Comparison of ENCODE assay signal across 27 cellular contexts in genomic region chr16:47987136-47987535, GRCh38.
A peak's percentile ranks its signal among the peaks of the same experiment; 100 is the strongest.
DNase-seq lines count a peak whose midpoint lies in the region; ATAC-seq, FAIRE-seq and TF ChIP-seq lines count a peak whose summit lies in the region.
"Had no signal": no experiment of that assay in that cellular context is flagged by ENCODE, and none has a peak within 500 bp of the region (broad histone marks: within the 10 kb centered on the region; RNA-seq: fewer than 3 reads in every experiment).

No MANE protein-coding gene starts in this region.

- intact Hi-C loops in testis (cut with DNase I; ENCODE audit: low total_unique reads) = no loop called here

- H3K4me3 Mint-ChIP-seq in activated T-cell treated with anti-CD3 and anti-CD28 coated beads, Interleukin-2, amount 50 U/mL, for 72 hours = no peak overlapping the region
- H3K4me3 Mint-ChIP-seq: CD14-positive monocyte; CD4-positive, alpha-beta T cell; CD8-positive, alpha-beta memory T cell; GM23338; H9 had no signal

- no peak for ATAC-seq in activated T-cell treated with anti-CD3 and anti-CD28 coated beads, Interleukin-2, amount 50 U/mL, for 72 hours (replicated peaks in 1 of 2)
- ATAC-seq: A549, GM23338, HCT116 had no signal

- DNase-seq in ELR (ENCODE audit: low read depth) (peak; percentile 10), RWPE1 (ENCODE audit: low spot score) (peak; percentile 15), epithelial cell of esophagus (ENCODE audit: low read depth) (peak; percentile 61), keratinocyte (ENCODE audit: low read depth, low spot score) (no peak), testis (no peak)
- DNase-seq in stimulated activated CD4-positive, alpha-beta T cell treated with anti-CD3 and anti-CD28 coated beads, Interleukin-15, amount 100 ng/mL, for 24 hours = no peak
- DNase-seq in NK-92 treated with Interleukin-12 subunit alpha and Interleukin-12 subunit beta, amount 100 ng/mL, for 24 hours (lab: John Stamatoyannopoulos, UW) = no peak
- no peak for DNase-seq in activated T-cell treated with anti-CD3 and anti-CD28 coated beads, Interleukin-2, amount 50 U/mL, for 72 hours
- DNase-seq: 8988T; ACHN; AML-193; BE2C; CD4-positive, alpha-beta T cell; CD8-positive, alpha-beta memory T cell; DMS 273 treated with DMSO at 0.1 percent for 48 hours; DMS79; EL; GF-D8; H9 had no signal

- no peaks in the 10 kb centered on the region for H3K79me2 ChIP-seq in keratinocyte (ENCODE audit: control insufficient read depth, insufficient read depth, low read length)

- TF ChIP-seq POLR2A in testis (IDR thresholded peaks at IDR 0.05) = no peak

- dilution Hi-C loops in keratinocyte (cut with MboI; ENCODE audit: extremely low pct_ligation_motif_present, low sequenced_read_pairs) = no loop called here

- H3K9me3 ChIP-seq in keratinocyte (ENCODE audit: control insufficient read depth, low read depth, low read length) = peaks cover 4% of the 10 kb centered on the region
- H3K9me3 ChIP-seq in testis = no peaks in the 10 kb centered on the region
- H3K9me3 ChIP-seq: BE2C had no signal

- WGBS in testis, 2 donors = 84 to 91% methylated on average over 2 of the region's 2 CpGs

- H3K9me3 Mint-ChIP-seq in activated T-cell treated with anti-CD3 and anti-CD28 coated beads, Interleukin-2, amount 50 U/mL, for 72 hours = peaks cover 0 to 4% of the 10 kb centered on the region in 2 donors

- POLR2A ChIA-PET in RWPE1 (lab: Yijun Ruan, JAX; ENCODE audit: low non-redundant PET) = no interaction called here

- no peak overlapping the region for H3K4me2 ChIP-seq in keratinocyte (ENCODE audit: control insufficient read depth, extremely low read depth, insufficient read depth, low read depth, low read length)
- H3K4me2 ChIP-seq: A549; BLaER1 treated with 17β-estradiol and CSF1 and Interleukin-3, amounts not matched to agents 10 nM and 100 nM; GM23338 had no signal

- no peaks in the 10 kb centered on the region for H3K4me1 Mint-ChIP-seq in activated T-cell treated with anti-CD3 and anti-CD28 coated beads, Interleukin-2, amount 50 U/mL, for 72 hours (ENCODE audit: low read depth)
- H3K4me1 Mint-ChIP-seq: CD14-positive monocyte; CD8-positive, alpha-beta memory T cell had no signal

- H3K4me1 ChIP-seq in keratinocyte (ENCODE audit: control insufficient read depth, extremely low read depth, insufficient read depth, low read length) (no peaks in the 10 kb centered on the region), testis (no peaks in the 10 kb centered on the region)
- H3K4me1 ChIP-seq: BE2C; BLaER1 treated with 17β-estradiol and CSF1 and Interleukin-3, amounts not matched to agents 10 nM and 100 nM had no signal

- H3K36me3 ChIP-seq in keratinocyte (ENCODE audit: control insufficient read depth in 2 of 2, extremely low read depth in 1 of 2, insufficient read depth in 2 of 2, low read length in 2 of 2) (no peaks in the 10 kb centered on the region), testis (ENCODE audit: low read depth, missing control alignments) (no peaks in the 10 kb centered on the region)
- H3K36me3 ChIP-seq: BE2C; BLaER1 treated with 17β-estradiol and CSF1 and Interleukin-3, amounts not matched to agents 10 nM and 100 nM had no signal

- H3K9ac ChIP-seq in keratinocyte (ENCODE audit: control insufficient read depth, extremely low read depth, insufficient read depth, low read length) = no peak overlapping the region
- H3K9ac ChIP-seq: BLaER1 treated with 17β-estradiol and CSF1 and Interleukin-3, amounts not matched to agents 10 nM and 100 nM had no signal

- no peak overlapping the region for H2AFZ ChIP-seq in keratinocyte (ENCODE audit: control insufficient read depth, low read length)
- H2AFZ ChIP-seq: GM23338 had no signal

- peak; percentile 67 for FAIRE-seq in keratinocyte (lab: Jason Lieb, UNC)
- FAIRE-seq: D721Med, GM12891, GM18507 had no signal

- H3K27ac Mint-ChIP-seq in activated T-cell treated with anti-CD3 and anti-CD28 coated beads, Interleukin-2, amount 50 U/mL, for 72 hours = no peak overlapping the region
- H3K27ac Mint-ChIP-seq: CD4-positive, alpha-beta T cell; CD8-positive, alpha-beta memory T cell; GM23338; H9 had no signal

- no peaks in the 10 kb centered on the region for H4K20me1 ChIP-seq in keratinocyte (ENCODE audit: control insufficient read depth, extremely low read depth, insufficient read depth, low read length)
- H4K20me1 ChIP-seq: BLaER1 treated with 17β-estradiol and CSF1 and Interleukin-3, amounts not matched to agents 10 nM and 100 nM had no signal

- no peak overlapping the region for H3K4me3 ChIP-seq in epithelial cell of esophagus (ENCODE audit: low read length)
- no peak overlapping the region for H3K4me3 ChIP-seq in keratinocyte (ENCODE audit: control insufficient read depth in 2 of 3, extremely low read depth in 1 of 3, insufficient read depth in 2 of 3, low read depth in 1 of 3, low read length in 3 of 3)
- no peak overlapping the region for H3K4me3 ChIP-seq in testis
- H3K4me3 ChIP-seq: A549; BLaER1 treated with 17β-estradiol and CSF1 and Interleukin-3, amounts not matched to agents 10 nM and 100 nM; GM23338 had no signal

- CTCF ChIA-PET in RWPE1 (lab: Yijun Ruan, JAX) = interaction anchor here (0.6 kb wide), 1 partner anchor 16 kb away, joined by 4 read pairs; no protein-coding TSS in a partner anchor

- H3K27me3 ChIP-seq in keratinocyte (ENCODE audit: control insufficient read depth, extremely low read depth, insufficient read depth, low read length) (no peaks in the 10 kb centered on the region), testis (no peaks in the 10 kb centered on the region)
- H3K27me3 ChIP-seq: BE2C; BLaER1 treated with 17β-estradiol and CSF1 and Interleukin-3, amounts not matched to agents 10 nM and 100 nM had no signal

- no peaks in the 10 kb centered on the region for H3K9me1 ChIP-seq in keratinocyte (ENCODE audit: control insufficient read depth, extremely low read depth, insufficient read depth, low read length)

- peaks cover 0 to 2% of the 10 kb centered on the region in 2 donors for H3K36me3 Mint-ChIP-seq in activated T-cell treated with anti-CD3 and anti-CD28 coated beads, Interleukin-2, amount 50 U/mL, for 72 hours (ENCODE audit: insufficient read depth in 2 of 2)
- H3K36me3 Mint-ChIP-seq: CD14-positive monocyte; CD8-positive, alpha-beta memory T cell had no signal

- peaks cover 13% of the 10 kb centered on the region for H3K27me3 Mint-ChIP-seq in activated T-cell treated with anti-CD3 and anti-CD28 coated beads, Interleukin-2, amount 50 U/mL, for 72 hours (ENCODE audit: low read depth)

- H3K27ac ChIP-seq in RWPE1 (no peak overlapping the region), keratinocyte (ENCODE audit: control insufficient read depth, insufficient read depth, low read length) (no peak overlapping the region), testis (no peak overlapping the region)
- H3K27ac ChIP-seq: A549; BLaER1 treated with 17β-estradiol and CSF1 and Interleukin-3, amounts not matched to agents 10 nM and 100 nM had no signal

- TF ChIP-seq CTCF in RWPE1 (conservative IDR thresholded peaks at IDR 0.05; ENCODE audit: low read depth) = no peak
- TF ChIP-seq CTCF in epithelial cell of esophagus (IDR thresholded peaks at IDR 0.05; ENCODE audit: insufficient read depth, low read depth, low read length, missing control alignments) = no peak
- TF ChIP-seq CTCF in keratinocyte (optimal IDR thresholded peaks at IDR 0.05 in 1 of 3, IDR thresholded peaks at IDR 0.05 in 1 of 3, conservative IDR thresholded peaks at IDR 0.05 in 1 of 3; ENCODE audit: extremely low read depth in 1 of 3, insufficient read depth in 2 of 3, low read length in 3 of 3) = no peak
- TF ChIP-seq CTCF in testis (IDR thresholded peaks at IDR 0.05) = no peak

Comparison
In these comparisons a context has a peak if more than half of its experiments do, and no peak if none do; other contexts are left out.
1. DNase-seq: peak in ELR (single experiment), RWPE1 (single experiment) and epithelial cell of esophagus (single experiment); none in keratinocyte (single experiment), stimulated activated CD4-positive, alpha-beta T cell treated with anti-CD3 and anti-CD28 coated beads, Interleukin-15, amount 100 ng/mL, for 24 hours (single experiment), testis (single experiment), NK-92 treated with Interleukin-12 subunit alpha and Interleukin-12 subunit beta, amount 100 ng/mL, for 24 hours (single experiment) and activated T-cell treated with anti-CD3 and anti-CD28 coated beads, Interleukin-2, amount 50 U/mL, for 72 hours (0 of 2).